Comparison of ENCODE assay signal across 1 cellular context in genomic region chr14:83638725-83639124, GRCh38.
TF ChIP-seq lines count a peak whose summit lies in the region.

No MANE protein-coding gene starts in this region.

TF ChIP-seq in GM23338, 12 proteins besides CTCF, POLR2A, EP300 and RAD21 (continued from another document):
- TF ChIP-seq ZNF462 (CRISPR knock-in tag; IDR thresholded peaks at IDR 0.05) (no peak), EZH2phosphoT487 (IDR thresholded peaks at IDR 0.05; ENCODE audit: unreplicated experiment) (no peak), ZNF331 (CRISPR knock-in tag; IDR thresholded peaks at IDR 0.05; ENCODE audit: low read depth) (no peak), ETS1 (IDR thresholded peaks at IDR 0.05) (no peak)
